9 cellular contexts compared by ENCODE assay signal in genomic region chr9:104774831-104775573, GRCh38.
DNase-seq lines count a peak whose midpoint lies in the region; ATAC-seq lines count a peak whose summit lies in the region.
"Had no signal": no experiment of that assay in that cellular context is flagged by ENCODE, and none has a peak within 500 bp of the region (broad histone marks: within the 10 kb centered on the region; RNA-seq: fewer than 3 reads in every experiment).

No MANE protein-coding gene starts in this region.

- H3K36me3 Mint-ChIP-seq in effector memory CD8-positive, alpha-beta T cell (ENCODE audit: insufficient read depth): no peaks in the 10 kb centered on the region
- H3K36me3 Mint-ChIP-seq: activated naive CD4-positive, alpha-beta T cell treated with anti-CD3 and anti-CD28 coated beads, Interleukin-2, amount 10 ng/mL, durations not matched to agents 7 days and 5 days had no signal

- H3K9me3 Mint-ChIP-seq in effector memory CD8-positive, alpha-beta T cell: no peaks in the 10 kb centered on the region
- H3K9me3 Mint-ChIP-seq: activated naive CD4-positive, alpha-beta T cell treated with anti-CD3 and anti-CD28 coated beads, Interleukin-2, amount 10 ng/mL, durations not matched to agents 7 days and 5 days had no signal

- H3K4me1 ChIP-seq in BLaER1 treated with 17β-estradiol and CSF1 and Interleukin-3, amounts not matched to agents 10 nM and 100 nM: peaks cover 62 to 99% (median 78%) of the 10 kb centered on the region in 10 experiments

- H3K27me3 Mint-ChIP-seq in effector memory CD8-positive, alpha-beta T cell: peaks cover 0 to 7% of the 10 kb centered on the region in 2 donors
- H3K27me3 Mint-ChIP-seq: activated naive CD4-positive, alpha-beta T cell treated with anti-CD3 and anti-CD28 coated beads, Interleukin-2, amount 10 ng/mL, durations not matched to agents 7 days and 5 days had no signal

- no peak overlapping the region for H3K27ac Mint-ChIP-seq in effector memory CD8-positive, alpha-beta T cell
- H3K27ac Mint-ChIP-seq: activated naive CD4-positive, alpha-beta T cell treated with anti-CD3 and anti-CD28 coated beads, Interleukin-2, amount 10 ng/mL, durations not matched to agents 7 days and 5 days had no signal

- H3K4me3 ChIP-seq in BLaER1 treated with 17β-estradiol and CSF1 and Interleukin-3, amounts not matched to agents 10 nM and 100 nM: peak overlapping the region in 9 of 10 experiments; percentile 1 to 68 (median 61); a peak in 17 of 20 replicates

- peaks cover 0 to 43% (median 0%) of the 10 kb centered on the region in 11 experiments; a peak in 7 of 22 replicates for H4K20me1 ChIP-seq in BLaER1 treated with 17β-estradiol and CSF1 and Interleukin-3, amounts not matched to agents 10 nM and 100 nM

- H3K4me3 Mint-ChIP-seq in effector memory CD8-positive, alpha-beta T cell: no peak overlapping the region
- H3K4me3 Mint-ChIP-seq: activated naive CD4-positive, alpha-beta T cell treated with anti-CD3 and anti-CD28 coated beads, Interleukin-2, amount 10 ng/mL, durations not matched to agents 7 days and 5 days had no signal

- H3K9ac ChIP-seq in BLaER1 treated with 17β-estradiol and CSF1 and Interleukin-3, amounts not matched to agents 10 nM and 100 nM: peak overlapping the region; percentile 71 to 94 (median 81)

- ATAC-seq in GM19452 (IDR thresholded peaks at IDR 0.05; ENCODE audit: unreplicated experiment) (peak; percentile 91), HG03280 (IDR thresholded peaks at IDR 0.05; ENCODE audit: unreplicated experiment) (peak; percentile 96)
- peak; percentile 29 for ATAC-seq in effector memory CD8-positive, alpha-beta T cell (replicated peaks)
- no peak for ATAC-seq in activated CD4-positive, CD25-positive, alpha-beta regulatory T cell treated with anti-CD3 and anti-CD28 coated beads, Interleukin-2, amount 50 U/mL, for 24 hours

- no peak for DNase-seq in effector memory CD8-positive, alpha-beta T cell
- DNase-seq in stimulated activated CD4-positive, alpha-beta T cell treated with anti-CD3 and anti-CD28 coated beads, Interleukin-15, amount 100 ng/mL, for 24 hours: no peak
- no peak for DNase-seq in NCI-H526 (lab: John Stamatoyannopoulos, UW)
- DNase-seq in AG20443 (ENCODE audit: low spot score): no peak
- DNase-seq: activated naive CD4-positive, alpha-beta T cell treated with anti-CD3 and anti-CD28 coated beads, Interleukin-2, amount 10 ng/mL, durations not matched to agents 7 days and 5 days had no signal

- no peaks in the 10 kb centered on the region for H3K4me1 Mint-ChIP-seq in effector memory CD8-positive, alpha-beta T cell (ENCODE audit: low read depth in 2 of 2)
- H3K4me1 Mint-ChIP-seq: activated naive CD4-positive, alpha-beta T cell treated with anti-CD3 and anti-CD28 coated beads, Interleukin-2, amount 10 ng/mL, durations not matched to agents 7 days and 5 days had no signal

- peak overlapping the region; percentile 86 to 100 (median 97) for H3K27ac ChIP-seq in BLaER1 treated with 17β-estradiol and CSF1 and Interleukin-3, amounts not matched to agents 10 nM and 100 nM

- no peaks in the 10 kb centered on the region for H3K27me3 ChIP-seq in BLaER1 treated with 17β-estradiol and CSF1 and Interleukin-3, amounts not matched to agents 10 nM and 100 nM

- peaks cover 5 to 78% (median 51%) of the 10 kb centered on the region in 11 experiments; a peak in 19 of 22 replicates for H3K36me3 ChIP-seq in BLaER1 treated with 17β-estradiol and CSF1 and Interleukin-3, amounts not matched to agents 10 nM and 100 nM

- peaks cover 0 to 11% (median 8%) of the 10 kb centered on the region in 11 experiments; a peak in 14 of 22 replicates for H3K9me3 ChIP-seq in BLaER1 treated with 17β-estradiol and CSF1 and Interleukin-3, amounts not matched to agents 10 nM and 100 nM (replicated peaks in 1 of 11)

- H3K4me2 ChIP-seq in BLaER1 treated with 17β-estradiol and CSF1 and Interleukin-3, amounts not matched to agents 10 nM and 100 nM: peak overlapping the region; percentile 72 to 94 (median 84)

Comparison
In these comparisons a context has a peak if more than half of its experiments do, and no peak if none do; other contexts are left out.
1. ATAC-seq: peak in GM19452 (single experiment), HG03280 (single experiment) and effector memory CD8-positive, alpha-beta T cell (single experiment); none in activated CD4-positive, CD25-positive, alpha-beta regulatory T cell treated with anti-CD3 and anti-CD28 coated beads, Interleukin-2, amount 50 U/mL, for 24 hours (0 of 2).